ENCODE assay signal across 8 cellular contexts in genomic region chr19:48992571-48993174, GRCh38. TPM values are rescaled to one million over a fixed set of nuclear protein-coding genes. Genes with fewer than 3 reads are reported as not detected.
DNase-seq lines count a peak whose midpoint lies in the region; ATAC-seq, FAIRE-seq and TF ChIP-seq lines count a peak whose summit lies in the region.

No MANE protein-coding gene starts in this region.

- 1% methylated on average over 20 of the region's 20 CpGs for WGBS in HUES64
- 2% methylated on average over 20 of the region's 20 CpGs for WGBS in K562 (ENCODE audit: insufficient coverage, low coverage, missing lambda C conversion rate)

- TF ChIP-seq RAD21 in K562 (CRISPR knock-in tag; conservative IDR thresholded peaks at IDR 0.05 in 1 of 2, IDR thresholded peaks at IDR 0.05 in 1 of 2) = no peak

- DNase-seq in K562 (ENCODE audit: extremely low read depth in 1 of 4, low spot score in 3 of 4) (peak in 1 of 4 experiments; percentile 43), superior temporal gyrus (ENCODE audit: extremely low spot score) (peak; percentile 25), LoVo (ENCODE audit: low spot score) (no peak)
- no peak for DNase-seq in activated CD4-positive, CD25-positive, alpha-beta regulatory T cell treated with anti-CD3 and anti-CD28 coated beads, Interleukin-2, amount 50 U/mL, for 72 hours

- CTCF ChIA-PET in K562 (lab: Yijun Ruan, JAX; ENCODE audit: low intra/inter-chr PET ratio) = interaction anchor here (0.7 kb wide), 1 partner anchor 114 kb away, joined by 3 read pairs; no protein-coding TSS in a partner anchor

- H3K27ac ChIP-seq in HUES64 (ENCODE audit: low read depth, low read length) (peak overlapping the region; percentile 59; the same call in 1 of the 2 replicates), K562 (ENCODE audit: extremely low read depth, low read depth, low read length) (peak overlapping the region; percentile 73), layer of hippocampus (ENCODE audit: low read depth, low read length) (peak overlapping the region; percentile 95)

- H3K9me1 ChIP-seq in K562 (ENCODE audit: control insufficient read depth, insufficient read depth, low read length) = no peaks in the 10 kb centered on the region

- no peak for TF ChIP-seq EP300 in K562 (IDR thresholded peaks at IDR 0.05; ENCODE audit: low read length)

- no peaks in the 10 kb centered on the region for H3K9me3 ChIP-seq in HUES64 (ENCODE audit: insufficient read depth, low read depth, low read length)
- H3K9me3 ChIP-seq in K562 (replicated peaks; ENCODE audit: control insufficient read depth, insufficient read depth, low read depth, low read length) = no peaks in the 10 kb centered on the region

- H3K79me2 ChIP-seq in K562 (ENCODE audit: control insufficient read depth, insufficient read depth, low read length) = peaks cover 69% of the 10 kb centered on the region

- H2AFZ ChIP-seq in K562 (ENCODE audit: low read depth, low read length) = peak overlapping the region; percentile 55

- POLR2A ChIA-PET in K562 (lab: Yijun Ruan, JAX) = interaction anchor here (0.7 to 3.0 kb wide), 14 partner anchors 8 to 332 kb away, joined by 3 to 42 read pairs (median 4); partner anchors contain the start of genes FTL, PPP1R15A and SLC6A16

- intact Hi-C loops in K562 (cut with micrococcal nuclease) = loop anchor here (10.0 kb wide), 2 partner anchors 162 to 232 kb away; partner anchors contain the start of genes HRC and TRPM4

- no peak; the same call in 1 of the 2 replicates for TF ChIP-seq POLR2A in K562 (conservative IDR thresholded peaks at IDR 0.05)

- H3K9ac ChIP-seq in HUES64 (ENCODE audit: low read depth, low read length) (peak overlapping the region; percentile 73), K562 (ENCODE audit: insufficient read depth in 1 of 2, low read depth in 2 of 2, low read length in 2 of 2) (peak overlapping the region; percentile 84 to 94)

- H3K4me1 ChIP-seq in HUES64 (ENCODE audit: insufficient read depth, low read length) (no peaks in the 10 kb centered on the region; the same call in 1 of the 2 replicates), K562 (replicated peaks in 1 of 2; ENCODE audit: control insufficient read depth in 2 of 2, insufficient read depth in 2 of 2, low read length in 2 of 2) (peaks cover 5 to 30% of the 10 kb centered on the region in 2 experiments; a peak in 4 of 5 replicates)

- FAIRE-seq in K562 (lab: Jason Lieb, UNC) = no peak

- H3K27me3 ChIP-seq in HUES64 (ENCODE audit: insufficient read depth, low read length) (no peaks in the 10 kb centered on the region), K562 (ENCODE audit: control insufficient read depth in 2 of 2, insufficient read depth in 2 of 2, low read length in 2 of 2) (no peaks in the 10 kb centered on the region), layer of hippocampus (ENCODE audit: control insufficient read depth, insufficient read depth, low read length) (no peaks in the 10 kb centered on the region)

- no TSS peak for BruUV-seq in K562 (replicated peaks; lab: Mats Ljungman, UMichigan)

- ATAC-seq in GM18909 (IDR thresholded peaks at IDR 0.05; ENCODE audit: poor library complexity, unreplicated experiment) = peak; percentile 4
- peak; percentile 4 for ATAC-seq in K562
- ATAC-seq in GM21786 (IDR thresholded peaks at IDR 0.05; ENCODE audit: unreplicated experiment) = no peak

- H3K36me3 ChIP-seq in HUES64 (ENCODE audit: insufficient read depth, low read length) (peaks cover 20% of the 10 kb centered on the region), K562 (ENCODE audit: control insufficient read depth, insufficient read depth, low read length) (peaks cover 44% of the 10 kb centered on the region)

- no peaks in the 10 kb centered on the region for H4K20me1 ChIP-seq in K562 (replicated peaks; ENCODE audit: control insufficient read depth, insufficient read depth, low read length)

- no peak for TF ChIP-seq CTCF in K562 (IDR thresholded peaks at IDR 0.05 in 2 of 3, conservative IDR thresholded peaks at IDR 0.05 in 1 of 3; ENCODE audit: insufficient read depth in 2 of 3, low read depth in 1 of 3, low read length in 3 of 3)

- peak overlapping the region; percentile 88 for H3K4me2 ChIP-seq in K562 (ENCODE audit: insufficient read depth, low read length)

- in situ Hi-C loops in K562 (cut with MboI) = no loop called here

- H3K4me3 ChIP-seq in HUES64 (ENCODE audit: low read length) (peak overlapping the region; percentile 80), K562 (peak overlapping the region; percentile 87)

RNA-seq across cellular contexts. Expression of gene GYS1, which starts 0.4 kb away (rescaled TPM):
- polyA plus RNA-seq in HUES64 (2013, experiment 1 of 2) = 21.1 TPM
- polyA plus RNA-seq in HUES64 (2013, experiment 2 of 2) = 26.6 TPM
- total RNA-seq in K562 (2011; cell fraction: chromatin; rRNA removed; ENCODE audit: low replicate concordance) = 36.8 and 78.5 TPM in 2 replicates
- 40.7 and 40.9 TPM in 2 replicates for total RNA-seq in K562 (2011; cell fraction: nucleolus; rRNA removed)
- 28.8 and 32.4 TPM in 2 replicates for total RNA-seq in K562 (2011; cell fraction: nucleoplasm; rRNA removed)
- total RNA-seq in K562 (2014; rRNA removed) (12.9 and 20.5 TPM in 2 replicates), K562 (2014; rRNA removed; fragmentation: Illumina TruSeq; extraction: Trizol) (8.8 and 11.3 TPM in 2 replicates), K562 (2015; rRNA removed; fragmentation: Illumina TruSeq; extraction: Trizol) (15.2 and 18.4 TPM in 2 replicates), K562 (2021) (26.1 and 28.1 TPM in 2 replicates)
- polyA plus RNA-seq in K562 (2011; rRNA removed) (26.0 and 26.7 TPM in 2 replicates), K562 (2014; fragmentation: Illumina TruSeq; extraction: Trizol) (31.1 and 32.2 TPM in 2 replicates), K562 (2014; fragmentation: Nextera tagmentation; extraction: Ambion mirVana) (1 to 10 TPM; 1.9 to 2.2 TPM), K562 (2014; rRNA removed) (18.0 and 24.3 TPM in 2 replicates)
- polyA plus RNA-seq in K562 (2011; cell fraction: cytosol; rRNA removed) = 26.7 and 37.5 TPM in 2 replicates
- polyA plus RNA-seq in K562 (2011; cell fraction: nucleus; rRNA removed) = 26.4 and 41.7 TPM in 2 replicates
- 20.3 and 23.1 TPM in 2 replicates for polyA plus RNA-seq in K562 (2012)
- polyA minus RNA-seq in K562 (2011; rRNA and poly(A)+ RNA removed) = 15.7 and 26.2 TPM in 2 replicates
- 20.6 and 25.9 TPM in 2 replicates for polyA minus RNA-seq in K562 (2011; cell fraction: cytosol; rRNA and poly(A)+ RNA removed)
- polyA minus RNA-seq in K562 (2011; cell fraction: nucleus; rRNA and poly(A)+ RNA removed) = 13.2 and 13.8 TPM in 2 replicates

RNA-seq across cellular contexts. Expression of gene RUVBL2, which starts 1.0 kb away (rescaled TPM):
- polyA plus RNA-seq in HUES64 (2013, experiment 1 of 2) = 73.5 TPM
- 75.6 TPM for polyA plus RNA-seq in HUES64 (2013, experiment 2 of 2)
- total RNA-seq in K562 (2011; cell fraction: chromatin; rRNA removed; ENCODE audit: low replicate concordance) = 106 and 309 TPM in 2 replicates
- 270 and 321 TPM in 2 replicates for total RNA-seq in K562 (2011; cell fraction: nucleolus; rRNA removed)
- total RNA-seq in K562 (2011; cell fraction: nucleoplasm; rRNA removed) = 174 and 179 TPM in 2 replicates
- total RNA-seq in K562 (2014; rRNA removed) = 453 and 558 TPM in 2 replicates
- 56.6 and 95.4 TPM in 2 replicates for total RNA-seq in K562 (2014; rRNA removed; fragmentation: Illumina TruSeq; extraction: Trizol)
- total RNA-seq in K562 (2015; rRNA removed; fragmentation: Illumina TruSeq; extraction: Trizol) = 282 and 294 TPM in 2 replicates
- total RNA-seq in K562 (2021) = 335 and 343 TPM in 2 replicates
- polyA plus RNA-seq in K562 (2011; rRNA removed) = 237 and 273 TPM in 2 replicates
- 435 and 727 TPM in 2 replicates for polyA plus RNA-seq in K562 (2011; cell fraction: cytosol; rRNA removed)
- polyA plus RNA-seq in K562 (2011; cell fraction: nucleus; rRNA removed) = 267 and 312 TPM in 2 replicates
- 308 and 401 TPM in 2 replicates for polyA plus RNA-seq in K562 (2012)
- polyA plus RNA-seq in K562 (2014; fragmentation: Illumina TruSeq; extraction: Trizol) = 165 and 339 TPM in 2 replicates
- 10 to 100 TPM; 71.4 to 95.3 TPM for polyA plus RNA-seq in K562 (2014; fragmentation: Nextera tagmentation; extraction: Ambion mirVana)
- 310 and 330 TPM in 2 replicates for polyA plus RNA-seq in K562 (2014; rRNA removed)
- polyA minus RNA-seq in K562 (2011; rRNA and poly(A)+ RNA removed) = 168 and 344 TPM in 2 replicates
- polyA minus RNA-seq in K562 (2011; cell fraction: cytosol; rRNA and poly(A)+ RNA removed) = 335 and 352 TPM in 2 replicates
- 89.8 and 126 TPM in 2 replicates for polyA minus RNA-seq in K562 (2011; cell fraction: nucleus; rRNA and poly(A)+ RNA removed)

RNA-seq across cellular contexts. Expression of gene LHB, which starts 24.2 kb away (rescaled TPM):
- not detected for polyA plus RNA-seq in HUES64 (2013, experiment 1 of 2)
- polyA plus RNA-seq in HUES64 (2013, experiment 2 of 2) = not detected
- total RNA-seq in K562 (2011; cell fraction: chromatin; rRNA removed; ENCODE audit: low replicate concordance) = not detected in 2 replicates
- total RNA-seq in K562 (2011; cell fraction: nucleolus; rRNA removed) = not detected in 2 replicates
- not detected in 2 replicates for total RNA-seq in K562 (2011; cell fraction: nucleoplasm; rRNA removed)
- total RNA-seq in K562 (2014; rRNA removed) = 0.54 TPM in 1 of 2 replicates, not detected in the other
- total RNA-seq in K562 (2014; rRNA removed; fragmentation: Illumina TruSeq; extraction: Trizol) = not detected in 2 replicates
- total RNA-seq in K562 (2015; rRNA removed; fragmentation: Illumina TruSeq; extraction: Trizol) = not detected in 2 replicates
- not detected in 2 replicates for total RNA-seq in K562 (2021)
- polyA plus RNA-seq in K562 (2011; rRNA removed) = not detected in 2 replicates
- not detected in 2 replicates for polyA plus RNA-seq in K562 (2011; cell fraction: cytosol; rRNA removed)
- polyA plus RNA-seq in K562 (2011; cell fraction: nucleus; rRNA removed) = 0.80 and 1.7 TPM in 2 replicates
- polyA plus RNA-seq in K562 (2012) = 1.1 TPM in 2 replicates
- polyA plus RNA-seq in K562 (2014; fragmentation: Illumina TruSeq; extraction: Trizol) = not detected in 2 replicates
- polyA plus RNA-seq in K562 (2014; fragmentation: Nextera tagmentation; extraction: Ambion mirVana) = not detected
- polyA plus RNA-seq in K562 (2014; rRNA removed) = not detected in 2 replicates
- polyA minus RNA-seq in K562 (2011; rRNA and poly(A)+ RNA removed) = not detected in 2 replicates
- not detected in 2 replicates for polyA minus RNA-seq in K562 (2011; cell fraction: cytosol; rRNA and poly(A)+ RNA removed)
- polyA minus RNA-seq in K562 (2011; cell fraction: nucleus; rRNA and poly(A)+ RNA removed) = not detected in 2 replicates

RNA-seq across cellular contexts. Expression of gene FTL, which starts 27.6 kb away (rescaled TPM):
- polyA plus RNA-seq in HUES64 (2013, experiment 1 of 2) = 1,683 TPM
- polyA plus RNA-seq in HUES64 (2013, experiment 2 of 2) = 1,737 TPM
- 116 and 227 TPM in 2 replicates for total RNA-seq in K562 (2011; cell fraction: chromatin; rRNA removed; ENCODE audit: low replicate concordance)
- total RNA-seq in K562 (2011; cell fraction: nucleolus; rRNA removed) = 251 and 284 TPM in 2 replicates
- total RNA-seq in K562 (2011; cell fraction: nucleoplasm; rRNA removed) = 546 and 1,281 TPM in 2 replicates
- total RNA-seq in K562 (2014; rRNA removed) (3,611 and 4,100 TPM in 2 replicates), K562 (2014; rRNA removed; fragmentation: Illumina TruSeq; extraction: Trizol) (2,821 and 3,420 TPM in 2 replicates), K562 (2015; rRNA removed; fragmentation: Illumina TruSeq; extraction: Trizol) (4,574 and 5,040 TPM in 2 replicates), K562 (2021) (3,376 and 3,459 TPM in 2 replicates)
- polyA plus RNA-seq in K562 (2011; rRNA removed) (1,231 and 2,161 TPM in 2 replicates), K562 (2014; fragmentation: Illumina TruSeq; extraction: Trizol) (6,461 and 6,790 TPM in 2 replicates), K562 (2014; fragmentation: Nextera tagmentation; extraction: Ambion mirVana) (over 10,000 TPM; 17,458 to 27,415 TPM), K562 (2014; rRNA removed) (3,965 and 4,994 TPM in 2 replicates)
- 5,138 and 6,086 TPM in 2 replicates for polyA plus RNA-seq in K562 (2011; cell fraction: cytosol; rRNA removed)
- 1,631 and 1,635 TPM in 2 replicates for polyA plus RNA-seq in K562 (2011; cell fraction: nucleus; rRNA removed)
- polyA plus RNA-seq in K562 (2012) = 3,654 and 5,025 TPM in 2 replicates
- polyA minus RNA-seq in K562 (2011; rRNA and poly(A)+ RNA removed) = 536 and 548 TPM in 2 replicates
- 790 and 999 TPM in 2 replicates for polyA minus RNA-seq in K562 (2011; cell fraction: cytosol; rRNA and poly(A)+ RNA removed)
- polyA minus RNA-seq in K562 (2011; cell fraction: nucleus; rRNA and poly(A)+ RNA removed) = 171 and 269 TPM in 2 replicates

RNA-seq across cellular contexts. Expression of gene CGB3, which starts 31.5 kb away (rescaled TPM):
- polyA plus RNA-seq in HUES64 (2013, experiment 1 of 2) = not detected
- polyA plus RNA-seq in HUES64 (2013, experiment 2 of 2) = not detected
- not detected in 2 replicates for total RNA-seq in K562 (2011; cell fraction: chromatin; rRNA removed; ENCODE audit: low replicate concordance)
- total RNA-seq in K562 (2011; cell fraction: nucleolus; rRNA removed) = not detected in 2 replicates
- total RNA-seq in K562 (2011; cell fraction: nucleoplasm; rRNA removed) = not detected in 2 replicates
- not detected in 2 replicates for total RNA-seq in K562 (2014; rRNA removed)
- not detected in 2 replicates for total RNA-seq in K562 (2014; rRNA removed; fragmentation: Illumina TruSeq; extraction: Trizol)
- not detected in 2 replicates for total RNA-seq in K562 (2015; rRNA removed; fragmentation: Illumina TruSeq; extraction: Trizol)
- not detected in 2 replicates for total RNA-seq in K562 (2021)
- polyA plus RNA-seq in K562 (2011; rRNA removed) = not detected in 2 replicates
- not detected in 2 replicates for polyA plus RNA-seq in K562 (2011; cell fraction: cytosol; rRNA removed)
- polyA plus RNA-seq in K562 (2011; cell fraction: nucleus; rRNA removed) = not detected in 2 replicates
- polyA plus RNA-seq in K562 (2012) = not detected in 2 replicates
- polyA plus RNA-seq in K562 (2014; fragmentation: Illumina TruSeq; extraction: Trizol) = not detected in 2 replicates
- polyA plus RNA-seq in K562 (2014; fragmentation: Nextera tagmentation; extraction: Ambion mirVana) = not detected
- polyA plus RNA-seq in K562 (2014; rRNA removed) = not detected in 2 replicates
- polyA minus RNA-seq in K562 (2011; rRNA and poly(A)+ RNA removed) = not detected in 2 replicates
- polyA minus RNA-seq in K562 (2011; cell fraction: cytosol; rRNA and poly(A)+ RNA removed) = not detected in 2 replicates
- polyA minus RNA-seq in K562 (2011; cell fraction: nucleus; rRNA and poly(A)+ RNA removed) = not detected in 2 replicates
